ENCODE assay signal across 2 cellular contexts in genomic region chr14:91548145-91548544, GRCh38.
TF ChIP-seq lines count a peak whose summit lies in the region.

No MANE protein-coding gene starts in this region.

TF ChIP-seq in HepG2, 621 proteins besides CTCF, POLR2A, EP300 and RAD21:
- TF ChIP-seq TERF1 (CRISPR knock-in tag; IDR thresholded peaks at IDR 0.05) (no peak), ZMYM3 (CRISPR knock-in tag; IDR thresholded peaks at IDR 0.05) (peak; percentile 41; the same call in 1 of the 2 replicates), ZNF780A (CRISPR knock-in tag; IDR thresholded peaks at IDR 0.05) (no peak), ZNF770 (CRISPR knock-in tag; IDR thresholded peaks at IDR 0.05) (peak; percentile 88)

TF ChIP-seq in HCT116, 20 proteins besides CTCF, POLR2A, EP300 and RAD21 (continued from another document):
- TF ChIP-seq ZBTB33 (IDR thresholded peaks at IDR 0.05; ENCODE audit: extremely low read depth, insufficient replicate concordance, low read length): no peak
- no peak for TF ChIP-seq ATF3 (IDR thresholded peaks at IDR 0.05)
- TF ChIP-seq FOSL1 (IDR thresholded peaks at IDR 0.05; ENCODE audit: low read depth): no peak
- TF ChIP-seq CEBPB (IDR thresholded peaks at IDR 0.05; ENCODE audit: low read depth): no peak
- TF ChIP-seq EGR1 (IDR thresholded peaks at IDR 0.05; ENCODE audit: low read depth): no peak
- TF ChIP-seq EZH2 (IDR thresholded peaks at IDR 0.05): no peak
- no peak for TF ChIP-seq CBX3 (IDR thresholded peaks at IDR 0.05; ENCODE audit: low read depth)
- no peak for TF ChIP-seq REST (IDR thresholded peaks at IDR 0.05; ENCODE audit: low read depth)
- TF ChIP-seq SP1 (IDR thresholded peaks at IDR 0.05; ENCODE audit: low read depth): no peak
- TF ChIP-seq ZNF274 (IDR thresholded peaks at IDR 0.05; ENCODE audit: low read depth, low read length): no peak
- no peak for TF ChIP-seq ELF1 (IDR thresholded peaks at IDR 0.05; ENCODE audit: borderline replicate concordance, low read depth)
- TF ChIP-seq TCF7L2 (IDR thresholded peaks at IDR 0.05; ENCODE audit: borderline replicate concordance, extremely low read depth, insufficient read depth, insufficient read length): no peak
- TF ChIP-seq EZH2phosphoT487 (IDR thresholded peaks at IDR 0.05; ENCODE audit: borderline replicate concordance): no peak
TF ChIP-seq in HCT116: peak in this region for 0.
